10 cellular contexts compared by ENCODE assay signal in genomic region chr11:134270250-134270714, GRCh38. TPM values are rescaled to one million over a fixed set of nuclear protein-coding genes. Genes with fewer than 3 reads are reported as not detected.
DNase-seq lines count a peak whose midpoint lies in the region; ATAC-seq and TF ChIP-seq lines count a peak whose summit lies in the region.
"Had no signal": no experiment of that assay in that cellular context is flagged by ENCODE, and none has a peak within 500 bp of the region (broad histone marks: within the 10 kb centered on the region; RNA-seq: fewer than 3 reads in every experiment).

No MANE protein-coding gene starts in this region.

- H3K4me1 ChIP-seq in right atrium auricular region (peaks cover 0 to under 1% of the 10 kb centered on the region in 2 donors), lower lobe of right lung (peaks cover 25% of the 10 kb centered on the region)

- intact Hi-C loops in lower lobe of right lung (cut with DNase I): no loop called here

- H3K36me3 ChIP-seq in right atrium auricular region (no peaks in the 10 kb centered on the region), lower lobe of right lung (peaks cover 1% of the 10 kb centered on the region)

- H3K4me3 ChIP-seq in right atrium auricular region (no peak overlapping the region), lower lobe of right lung (no peak overlapping the region)

- H3K27ac Mint-ChIP-seq in T-cell (peak overlapping the region; percentile 68 to 69), glutamatergic neuron (ENCODE audit: unreplicated experiment) (no peak overlapping the region)
- H3K27ac Mint-ChIP-seq: activated B cell treated with CpG ODN at 0.5 μM for 24 hours; stimulated activated memory B cell treated with anti-CD40 and anti-IgM and Interleukin-4, amounts not matched to agents 10 μg/mL and 1 μg/mL and 100 μg/mL, for 72 hours had no signal

- POLR2A ChIA-PET in HEK293T (lab: Yijun Ruan, JAX): no interaction called here
- POLR2A ChIA-PET in T-cell (lab: Charles Lee): no interaction called here

- H3K9me3 Mint-ChIP-seq in T-cell (no peaks in the 10 kb centered on the region), glutamatergic neuron (ENCODE audit: unreplicated experiment) (peaks cover 15% of the 10 kb centered on the region)
- H3K9me3 Mint-ChIP-seq: activated B cell treated with CpG ODN at 0.5 μM for 24 hours; stimulated activated memory B cell treated with anti-CD40 and anti-IgM and Interleukin-4, amounts not matched to agents 10 μg/mL and 1 μg/mL and 100 μg/mL, for 72 hours had no signal

- H3K27me3 ChIP-seq in right atrium auricular region (peaks cover 13 to 25% of the 10 kb centered on the region in 2 donors), lower lobe of right lung (ENCODE audit: low read depth) (peaks cover 51% of the 10 kb centered on the region)

- peaks cover 2% of the 10 kb centered on the region for H3K36me3 Mint-ChIP-seq in T-cell
- H3K36me3 Mint-ChIP-seq in glutamatergic neuron (ENCODE audit: unreplicated experiment): no peaks in the 10 kb centered on the region
- H3K36me3 Mint-ChIP-seq: stimulated activated memory B cell treated with anti-CD40 and anti-IgM and Interleukin-4, amounts not matched to agents 10 μg/mL and 1 μg/mL and 100 μg/mL, for 72 hours had no signal

- CTCF ChIA-PET in HEK293T (lab: Yijun Ruan, JAX): interaction anchor here (0.7 to 0.8 kb wide), 2 partner anchors 9 to 222 kb away, joined by 3 read pairs; no protein-coding TSS in a partner anchor
- CTCF ChIA-PET in T-cell (lab: Charles Lee): no interaction called here

- H3K27ac ChIP-seq in right atrium auricular region: no peak overlapping the region
- H3K27ac ChIP-seq in lower lobe of right lung: no peak overlapping the region

- DNase-seq in D341Med (ENCODE audit: low spot score): peak; percentile 51
- peak; percentile 28 for DNase-seq in HEK293T (ENCODE audit: extremely low spot score)
- peak in 9 of 34 experiments; percentile 2 to 43 (median 19) for DNase-seq in T-cell
- no peak for DNase-seq in glutamatergic neuron
- DNase-seq in right atrium auricular region (ENCODE audit: low spot score): no peak
- DNase-seq in lower lobe of right lung: no peak
- DNase-seq: activated B cell treated with CpG ODN at 0.5 μM for 24 hours had no signal

- H3K9me3 ChIP-seq in right atrium auricular region (no peaks in the 10 kb centered on the region), lower lobe of right lung (no peaks in the 10 kb centered on the region)

- peak; percentile 50 for TF ChIP-seq CTCF in glutamatergic neuron (IDR thresholded peaks at IDR 0.05; ENCODE audit: partially characterized antibody, unreplicated experiment)
- no peak for TF ChIP-seq CTCF in right atrium auricular region (IDR thresholded peaks at IDR 0.05)
- no peak for TF ChIP-seq CTCF in lower lobe of right lung (IDR thresholded peaks at IDR 0.05)

- no peaks in the 10 kb centered on the region for H3K27me3 Mint-ChIP-seq in T-cell
- H3K27me3 Mint-ChIP-seq in glutamatergic neuron (ENCODE audit: unreplicated experiment): peaks cover 7% of the 10 kb centered on the region

- H3K4me1 Mint-ChIP-seq in T-cell (peaks cover 49 to 53% (median 52%) of the 10 kb centered on the region in 3 donors), glutamatergic neuron (ENCODE audit: low read depth, unreplicated experiment) (peaks cover 22% of the 10 kb centered on the region)

- H3K4me3 Mint-ChIP-seq in T-cell: peak overlapping the region; percentile 2 to 42 (median 10)
- H3K4me3 Mint-ChIP-seq in glutamatergic neuron (ENCODE audit: unreplicated experiment): no peak overlapping the region
- H3K4me3 Mint-ChIP-seq: activated B cell treated with CpG ODN at 0.5 μM for 24 hours; stimulated activated memory B cell treated with anti-CD40 and anti-IgM and Interleukin-4, amounts not matched to agents 10 μg/mL and 1 μg/mL and 100 μg/mL, for 72 hours had no signal

- ATAC-seq in T-cell (replicated peaks in 1 of 4) (peak; percentile 48 to 76 (median 57)), HG03108 (IDR thresholded peaks at IDR 0.05; ENCODE audit: unreplicated experiment) (no peak), HG02798 (IDR thresholded peaks at IDR 0.05; ENCODE audit: poor library complexity, unreplicated experiment) (no peak), lower lobe of right lung (no peak)
- ATAC-seq: stimulated activated memory B cell treated with anti-CD40 and anti-IgM and Interleukin-4, amounts not matched to agents 10 μg/mL and 1 μg/mL and 100 μg/mL, for 72 hours had no signal

TF ChIP-seq in HEK293T, 16 proteins besides CTCF, POLR2A, EP300 and RAD21:
- TF ChIP-seq FOXM1 (IDR thresholded peaks at IDR 0.05; ENCODE audit: borderline replicate concordance) (no peak), ZNF384 (IDR thresholded peaks at IDR 0.05) (no peak), LEF1 (IDR thresholded peaks at IDR 0.05; ENCODE audit: borderline replicate concordance) (no peak), FOXA1 (IDR thresholded peaks at IDR 0.05) (no peak), SP1 (IDR thresholded peaks at IDR 0.05) (no peak), PKNOX1 (IDR thresholded peaks at IDR 0.05) (no peak), ARNT (IDR thresholded peaks at IDR 0.05) (no peak), BHLHE40 (IDR thresholded peaks at IDR 0.05; ENCODE audit: borderline replicate concordance) (no peak), SUZ12 (IDR thresholded peaks at IDR 0.05) (no peak), FOXK2 (IDR thresholded peaks at IDR 0.05) (no peak), HDGF (IDR thresholded peaks at IDR 0.05; ENCODE audit: borderline replicate concordance) (no peak), ELF4 (IDR thresholded peaks at IDR 0.05) (no peak), TARDBP (IDR thresholded peaks at IDR 0.05) (no peak), CTBP1 (IDR thresholded peaks at IDR 0.05; ENCODE audit: borderline replicate concordance) (no peak), NFRKB (IDR thresholded peaks at IDR 0.05) (no peak), L3MBTL2 (conservative IDR thresholded peaks at IDR 0.05) (no peak)

RNA-seq across cellular contexts. Expression of gene GLB1L3, which starts 5.9 kb away (rescaled TPM):
- 1 to 10 TPM; 1.3 to 2.8 (median 1.9) TPM for total RNA-seq in T-cell
- 0.83 TPM for total RNA-seq in glutamatergic neuron (ENCODE audit: unreplicated experiment)
- total RNA-seq in right atrium auricular region: not detected
- 0.27 TPM for total RNA-seq in lower lobe of right lung
- total RNA-seq: activated B cell treated with CpG ODN at 0.5 μM for 24 hours had no signal

RNA-seq across cellular contexts. Expression of gene ACAD8, which starts 16.9 kb away (rescaled TPM):
- total RNA-seq in T-cell (10 to 100 TPM; 22.1 to 40.2 (median 38.2) TPM), glutamatergic neuron (ENCODE audit: unreplicated experiment) (48.0 TPM), right atrium auricular region (10 to 100 TPM; 17.6 to 32.9 TPM), lower lobe of right lung (33.9 TPM)

RNA-seq across cellular contexts. Expression of gene THYN1, which starts 17.1 kb away (rescaled TPM):
- total RNA-seq in T-cell: 10 to 100 TPM; 37.5 to 57.6 (median 55.5) TPM
- 35.9 TPM for total RNA-seq in glutamatergic neuron (ENCODE audit: unreplicated experiment)
- total RNA-seq in right atrium auricular region: 10 to 100 TPM; 35.8 to 47.1 TPM
- total RNA-seq in lower lobe of right lung: 33.7 TPM

RNA-seq across cellular contexts. Expression of gene VPS26B, which starts 45.8 kb away (rescaled TPM):
- total RNA-seq in T-cell (10 to 100 TPM; 60.3 to 65.1 (median 62.7) TPM), glutamatergic neuron (ENCODE audit: unreplicated experiment) (63.6 TPM), right atrium auricular region (10 to 100 TPM; 24.9 to 25.1 TPM), lower lobe of right lung (42.7 TPM)

RNA-seq across cellular contexts. Expression of gene NCAPD3, which starts 46.5 kb away (rescaled TPM):
- total RNA-seq in T-cell (10 to 100 TPM; 33.7 to 41.9 (median 36.8) TPM), glutamatergic neuron (ENCODE audit: unreplicated experiment) (20.3 TPM), right atrium auricular region (1 to 10 TPM; 4.0 to 5.5 TPM), lower lobe of right lung (17.6 TPM)

Comparison
In these comparisons a context has a peak if more than half of its experiments do, and no peak if none do; other contexts are left out.
1. DNase-seq: peak in D341Med (single experiment) and HEK293T (single experiment); none in glutamatergic neuron (single experiment), right atrium auricular region (single experiment) and lower lobe of right lung (single experiment).
2. ATAC-seq: peak in T-cell (4 of 4); none in HG03108 (single experiment), HG02798 (single experiment) and lower lobe of right lung (0 of 2).